ENCODE assay signal across 11 cellular contexts in genomic region chr6:92000112-92000511, GRCh38.
"Had no signal": no experiment of that assay in that cellular context is flagged by ENCODE, and none has a peak within 500 bp of the region (broad histone marks: within the 10 kb centered on the region; RNA-seq: fewer than 3 reads in every experiment).

No MANE protein-coding gene starts in this region.

- H3K4me3 ChIP-seq: GM23248, GM23338, HAP-1 had no signal

- H3K9ac ChIP-seq: GM23248 had no signal

- H2AFZ ChIP-seq: GM23248, GM23338 had no signal

- H3K27ac ChIP-seq: GM23248 had no signal

- DNase-seq: GM23248, GOT3, H7, H9, HCEC 1CT, HFFc6 had no signal

- H3K4me2 ChIP-seq: GM23338 had no signal

- H3K9me3 ChIP-seq: HAP-1 had no signal

- H3K4me1 ChIP-seq: HAP-1 had no signal

- ATAC-seq: GM23338, HCT116 had no signal

- H3K36me3 ChIP-seq: HAP-1 had no signal

- FAIRE-seq: H1, H54 had no signal
